In the genomic region with DNA sequence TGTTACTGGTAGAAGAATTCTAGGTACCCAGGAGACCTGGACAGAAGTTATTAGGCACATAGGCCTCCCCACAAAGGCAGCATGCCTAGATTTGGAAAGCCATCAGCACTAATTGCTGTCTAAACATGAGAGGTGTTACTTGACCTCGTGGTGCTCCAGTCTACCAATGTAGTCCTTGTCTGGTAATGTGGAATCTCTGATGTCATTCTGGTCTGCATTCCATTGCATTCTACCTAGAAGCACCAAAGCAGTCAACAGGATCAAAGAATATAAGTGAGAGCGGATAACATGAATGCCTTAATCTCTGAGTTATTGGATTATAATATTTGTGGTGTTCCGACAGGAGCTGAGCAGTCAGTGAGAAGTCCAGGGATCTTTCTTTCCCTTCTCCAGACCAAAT, we compare ENCODE assay signal across 24 cellular contexts.
"Had no signal": no experiment of that assay in that cellular context is flagged by ENCODE, and none has a peak within 500 bp of the region (broad histone marks: within the 10 kb centered on the region; RNA-seq: fewer than 3 reads in every experiment).

No MANE protein-coding gene starts in this region.

- ATAC-seq: effector memory CD8-positive, alpha-beta T cell; heart right ventricle; left ventricle myocardium superior; lower lobe of right lung; natural killer cell; pancreas; right cardiac atrium; stimulated activated memory B cell treated with anti-CD40 and anti-IgM and Interleukin-4, amounts not matched to agents 10 μg/mL and 1 μg/mL and 100 μg/mL, for 72 hours; stimulated activated naive CD8-positive, alpha-beta T cell treated with anti-CD3 and anti-CD28 coated beads, Interleukin-15, Interleukin-2, amounts not matched to agents 100 U/mL and 50 U/mL, for 24 hours had no signal

- H3K36me3 ChIP-seq: esophagus squamous epithelium, heart right ventricle, lower lobe of right lung, neutrophil, pancreas, sigmoid colon, spleen, tibial artery had no signal

- H3K4me1 ChIP-seq: esophagus squamous epithelium, heart right ventricle, lower lobe of right lung, pancreas, sigmoid colon, spleen, testis, tibial artery had no signal

- DNase-seq: dermis blood vessel endothelial cell; effector memory CD8-positive, alpha-beta T cell; erythroblast; esophagus squamous epithelium; foreskin melanocyte; glutamatergic neuron; heart right ventricle; hippocampal formation; left ventricle myocardium superior; lower lobe of right lung; natural killer cell; pancreas; right cardiac atrium; sigmoid colon; spleen; stimulated activated CD4-positive, alpha-beta T cell treated with anti-CD3 and anti-CD28 coated beads, Interleukin-4, amount 100 ng/mL, for 4 hours; stimulated activated naive CD8-positive, alpha-beta T cell treated with anti-CD3 and anti-CD28 coated beads, Interleukin-15, Interleukin-2, amounts not matched to agents 100 U/mL and 50 U/mL, for 24 hours; substantia nigra; testis; tibial artery had no signal

- H3K9me3 ChIP-seq: esophagus squamous epithelium, lower lobe of right lung, neutrophil, pancreas, sigmoid colon, testis, tibial artery had no signal

- H3K4me3 ChIP-seq: coronary artery, esophagus squamous epithelium, heart right ventricle, lower lobe of right lung, pancreas, sigmoid colon, skin epidermis, spleen, testis, tibial artery had no signal

- H3K27me3 ChIP-seq: esophagus squamous epithelium, neutrophil, pancreas, sigmoid colon, spleen, testis, tibial artery had no signal

- H3K27ac ChIP-seq: coronary artery, esophagus squamous epithelium, heart right ventricle, lower lobe of right lung, neutrophil, pancreas, sigmoid colon, skin epidermis, spleen, testis, tibial artery had no signal
